ENCODE assay signal across 8 cellular contexts in genomic region chrX:14529288-14529989, GRCh38.
A peak's percentile ranks its signal among the peaks of the same experiment; 100 is the strongest.
DNase-seq lines count a peak whose midpoint lies in the region; ATAC-seq and TF ChIP-seq lines count a peak whose summit lies in the region.

Gene GLRA2, plus strand, starts transcription at chrX:14529536. Its CDS starts 522 bp downstream, at chrX:14530058.

- no peak for TF ChIP-seq CTCF in retinal pigment epithelial cell (conservative IDR thresholded peaks at IDR 0.05; ENCODE audit: low read depth, low read length)

- H3K9ac ChIP-seq in NT2/D1 (ENCODE audit: insufficient read length, low read depth), result no peak within 1 kb of the TSS

- peak; percentile 35 for DNase-seq in NCI-H1092 treated with DMSO at 0.1 percent for 48 hours (lab: John Stamatoyannopoulos, UW)
- DNase-seq in NCI-H1092 (lab: John Stamatoyannopoulos, UW), result no peak
- DNase-seq in NT2/D1 (ENCODE audit: low read depth, low spot score), result peak; percentile 54
- peak; percentile 4 for DNase-seq in fibroblast of peridontal ligament (ENCODE audit: extremely low read depth)
- DNase-seq in retinal pigment epithelial cell (ENCODE audit: low read depth), result no peak
- no peak for DNase-seq in NCI-H2196 (lab: John Stamatoyannopoulos, UW; ENCODE audit: unreplicated experiment)
- DNase-seq in DMS79 (lab: John Stamatoyannopoulos, UW), result no peak

- no peak for ATAC-seq in HG03520 (IDR thresholded peaks at IDR 0.05; ENCODE audit: unreplicated experiment)

- H3K36me3 ChIP-seq in NT2/D1 (ENCODE audit: insufficient read depth, insufficient read length, low read length), result no peaks in the 10 kb centered on the region

- no peaks in the 10 kb centered on the region for H3K27me3 ChIP-seq in NT2/D1 (ENCODE audit: insufficient read depth, insufficient read length)

- H3K4me3 ChIP-seq in NT2/D1 (ENCODE audit: insufficient read length, low read depth) (no peak within 1 kb of the TSS), retinal pigment epithelial cell (ENCODE audit: low read length) (peak within 1 kb of the TSS; percentile 30)

- H3K4me1 ChIP-seq in NT2/D1 (ENCODE audit: insufficient read depth, insufficient read length), result no peaks in the 10 kb centered on the region

- no peaks in the 10 kb centered on the region for H3K9me3 ChIP-seq in NT2/D1 (ENCODE audit: insufficient read depth, low read length)

Comparison
In these comparisons a context has a peak if more than half of its experiments do, and no peak if none do; other contexts are left out.
1. DNase-seq: peak in NCI-H1092 treated with DMSO at 0.1 percent for 48 hours (single experiment), NT2/D1 (single experiment) and fibroblast of peridontal ligament (single experiment); none in NCI-H1092 (single experiment), retinal pigment epithelial cell (single experiment), NCI-H2196 (single experiment) and DMS79 (single experiment).